In the genomic region with DNA sequence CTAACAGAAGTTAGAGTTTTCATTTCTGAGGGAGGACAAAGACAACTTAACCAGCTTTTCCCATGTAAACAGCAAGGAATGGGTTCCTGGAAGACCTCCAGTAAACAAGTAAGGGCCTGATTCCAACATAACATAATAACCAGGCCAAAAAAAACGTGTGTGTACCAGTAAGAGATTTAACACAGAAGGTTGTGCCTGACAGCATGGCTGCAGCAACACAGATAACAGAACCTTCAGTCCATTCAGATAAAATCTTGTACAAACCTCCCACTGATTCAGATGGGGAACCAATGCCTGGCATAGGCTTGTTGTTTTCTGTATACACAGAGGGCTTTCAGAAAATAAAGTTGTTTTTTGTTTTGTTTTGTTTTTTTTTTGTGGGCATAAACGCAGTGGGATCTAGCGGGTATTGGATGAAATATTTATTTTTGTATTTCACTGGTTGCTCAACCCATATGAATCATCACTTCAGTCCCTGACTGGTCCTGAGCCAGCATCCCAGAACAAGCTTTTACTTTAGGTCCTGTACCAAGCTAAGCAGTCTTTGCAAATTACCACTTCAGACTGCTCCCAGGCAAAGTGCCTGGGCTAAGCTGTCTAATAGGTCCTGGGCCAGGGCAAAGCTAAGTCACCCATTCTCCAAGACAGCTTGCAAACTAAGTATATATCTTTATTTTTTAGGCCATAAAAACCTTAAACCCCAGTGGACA, we compare ENCODE assay signal across 7 cellular contexts. TPM values are rescaled to one million over a fixed set of nuclear protein-coding genes. Genes with fewer than 3 reads are reported as not detected.
"Had no signal": no experiment of that assay in that cellular context is flagged by ENCODE, and none has a peak within 500 bp of the region (broad histone marks: within the 10 kb centered on the region; RNA-seq: fewer than 3 reads in every experiment).

No MANE protein-coding gene starts in this region.

RNA-seq across cellular contexts. Expression of a gene that starts 8.7 kb away (rescaled TPM):
- total RNA-seq: LHCN-M2, MCF 10A, NCI-H460, OCI-LY7, PC-9, SJCRH30, SK-MEL-5 had no signal
